In genomic region chr19:13872695-13873389, GRCh38 we compare ENCODE assay signal across 7 cellular contexts. TPM values are rescaled to one million over a fixed set of nuclear protein-coding genes. Genes with fewer than 3 reads are reported as not detected.
DNase-seq lines count a peak whose midpoint lies in the region; ATAC-seq and TF ChIP-seq lines count a peak whose summit lies in the region.

No MANE protein-coding gene starts in this region.

- no peak overlapping the region for H3K27ac ChIP-seq in rectal smooth muscle tissue (ENCODE audit: low read depth, low read length)
- H3K27ac ChIP-seq in uterus, result no peak overlapping the region

- H3K4me1 ChIP-seq in rectal smooth muscle tissue (ENCODE audit: control insufficient read depth, insufficient read depth, low read length), result no peaks in the 10 kb centered on the region
- H3K4me1 ChIP-seq in uterus, result peaks cover 0 to 6% of the 10 kb centered on the region in 2 donors

- peak overlapping the region; percentile 73 for H3K4me3 Mint-ChIP-seq in activated B cell treated with CpG ODN at 0.5 μM for 24 hours

- intact Hi-C loops in activated B cell treated with CpG ODN at 0.5 μM for 24 hours (cut with micrococcal nuclease) (no loop called here), uterus (cut with DNase I; ENCODE audit: low total_unique reads) (no loop called here)

- peak in 40 of 76 experiments; percentile 17 to 86 (median 54) for DNase-seq in HUDEP-2 (lab: John Stamatoyannopoulos, UW; ENCODE audit: unreplicated experiment in 76 of 76)
- peak; percentile 43 for DNase-seq in activated B cell treated with CpG ODN at 0.5 μM for 24 hours
- DNase-seq in fibroblast of villous mesenchyme (ENCODE audit: low read depth), result peak; percentile 22
- no peak for DNase-seq in NCI-H524 treated with DMSO at 0.1 percent for 48 hours (lab: John Stamatoyannopoulos, UW)
- DNase-seq in SIG-M5 (lab: John Stamatoyannopoulos, UW), result no peak
- DNase-seq in uterus, result no peak

- H3K9me3 Mint-ChIP-seq in activated B cell treated with CpG ODN at 0.5 μM for 24 hours, result no peaks in the 10 kb centered on the region

- H3K9me3 ChIP-seq in uterus, result no peaks in the 10 kb centered on the region

- no peak for TF ChIP-seq POLR2A in uterus (IDR thresholded peaks at IDR 0.05)

- no peak overlapping the region for H3K9ac ChIP-seq in rectal smooth muscle tissue (ENCODE audit: low read length)

- H3K27ac Mint-ChIP-seq in activated B cell treated with CpG ODN at 0.5 μM for 24 hours, result no peak overlapping the region

- ATAC-seq in activated B cell treated with CpG ODN at 0.5 μM for 24 hours (ENCODE audit: low read depth), result peak; percentile 83

- POLR2A ChIA-PET in activated B cell treated with CpG ODN at 0.5 μM for 24 hours (lab: Charles Lee), result interaction anchor here (0.7 to 1.0 kb wide), 3 partner anchors 77 to 183 kb away, joined by 3 to 5 read pairs (median 3); partner anchors contain the start of gene ZSWIM4

- peaks cover 6% of the 10 kb centered on the region for H3K4me1 Mint-ChIP-seq in activated B cell treated with CpG ODN at 0.5 μM for 24 hours

- no peaks in the 10 kb centered on the region for H3K36me3 Mint-ChIP-seq in activated B cell treated with CpG ODN at 0.5 μM for 24 hours (ENCODE audit: low read depth)

- no peaks in the 10 kb centered on the region for H3K36me3 ChIP-seq in rectal smooth muscle tissue (ENCODE audit: control insufficient read depth, insufficient read depth, low read length)
- no peaks in the 10 kb centered on the region for H3K36me3 ChIP-seq in uterus

- CTCF ChIA-PET in activated B cell treated with CpG ODN at 0.5 μM for 24 hours (lab: Charles Lee), result interaction anchor here (0.9 to 1.9 kb wide), 2 partner anchors 10 to 169 kb away, joined by 3 to 6 read pairs; no protein-coding TSS in a partner anchor

- H3K4me3 ChIP-seq in fibroblast of villous mesenchyme (ENCODE audit: low read depth, low read length) (peak overlapping the region; percentile 56), rectal smooth muscle tissue (ENCODE audit: low read length) (peak overlapping the region; percentile 32), uterus (peak overlapping the region in 1 of 2 donors; percentile 17)

- H3K27me3 Mint-ChIP-seq in activated B cell treated with CpG ODN at 0.5 μM for 24 hours, result peaks cover 16% of the 10 kb centered on the region

- TF ChIP-seq CTCF in activated B cell treated with CpG ODN at 0.5 μM for 24 hours (IDR thresholded peaks at IDR 0.05), result no peak
- peak; percentile 22 for TF ChIP-seq CTCF in fibroblast of villous mesenchyme (IDR thresholded peaks at IDR 0.05; ENCODE audit: insufficient read depth, low read depth, low read length)
- TF ChIP-seq CTCF in uterus (IDR thresholded peaks at IDR 0.05), result no peak

- H3K27me3 ChIP-seq in rectal smooth muscle tissue (ENCODE audit: control insufficient read depth, insufficient read depth, low read length) (no peaks in the 10 kb centered on the region), uterus (peaks cover 0 to 3% of the 10 kb centered on the region in 2 donors)

RNA-seq across cellular contexts. Expression of gene NANOS3, which starts 4.1 kb away (rescaled TPM):
- not detected in 2 replicates for total RNA-seq in activated B cell treated with CpG ODN at 0.5 μM for 24 hours
- 0.64 TPM in 1 of 2 replicates, not detected in the other for total RNA-seq in fibroblast of villous mesenchyme
- 1 to 10 TPM in 1 of 4 donors, not detected in 3; 1.2 TPM for total RNA-seq in uterus

RNA-seq across cellular contexts. Expression of gene BRME1, which starts 33.1 kb away (rescaled TPM):
- total RNA-seq in activated B cell treated with CpG ODN at 0.5 μM for 24 hours (1.2 and 2.0 TPM in 2 replicates), fibroblast of villous mesenchyme (0.32 and 0.43 TPM in 2 replicates), uterus (1 to 10 TPM in 3 of 4 donors, not detected in 1; 4.8 to 7.7 (median 5.8) TPM)

RNA-seq across cellular contexts. Expression of gene CC2D1A, which starts 33.2 kb away (rescaled TPM):
- total RNA-seq in activated B cell treated with CpG ODN at 0.5 μM for 24 hours (32.4 and 35.6 TPM in 2 replicates), fibroblast of villous mesenchyme (18.6 and 22.9 TPM in 2 replicates), uterus (10 to 100 TPM in 2 of 4 donors, 1 to 10 TPM in 2; 3.2 to 44.4 (median 13.2) TPM)

Comparison
In these comparisons a context has a peak if more than half of its experiments do, and no peak if none do; other contexts are left out.
1. DNase-seq: peak in HUDEP-2 (40 of 76), activated B cell treated with CpG ODN at 0.5 μM for 24 hours (single experiment) and fibroblast of villous mesenchyme (single experiment); none in NCI-H524 treated with DMSO at 0.1 percent for 48 hours (single experiment), SIG-M5 (single experiment) and uterus (0 of 2).